1 cellular context compared by ENCODE assay signal in the genomic region with DNA sequence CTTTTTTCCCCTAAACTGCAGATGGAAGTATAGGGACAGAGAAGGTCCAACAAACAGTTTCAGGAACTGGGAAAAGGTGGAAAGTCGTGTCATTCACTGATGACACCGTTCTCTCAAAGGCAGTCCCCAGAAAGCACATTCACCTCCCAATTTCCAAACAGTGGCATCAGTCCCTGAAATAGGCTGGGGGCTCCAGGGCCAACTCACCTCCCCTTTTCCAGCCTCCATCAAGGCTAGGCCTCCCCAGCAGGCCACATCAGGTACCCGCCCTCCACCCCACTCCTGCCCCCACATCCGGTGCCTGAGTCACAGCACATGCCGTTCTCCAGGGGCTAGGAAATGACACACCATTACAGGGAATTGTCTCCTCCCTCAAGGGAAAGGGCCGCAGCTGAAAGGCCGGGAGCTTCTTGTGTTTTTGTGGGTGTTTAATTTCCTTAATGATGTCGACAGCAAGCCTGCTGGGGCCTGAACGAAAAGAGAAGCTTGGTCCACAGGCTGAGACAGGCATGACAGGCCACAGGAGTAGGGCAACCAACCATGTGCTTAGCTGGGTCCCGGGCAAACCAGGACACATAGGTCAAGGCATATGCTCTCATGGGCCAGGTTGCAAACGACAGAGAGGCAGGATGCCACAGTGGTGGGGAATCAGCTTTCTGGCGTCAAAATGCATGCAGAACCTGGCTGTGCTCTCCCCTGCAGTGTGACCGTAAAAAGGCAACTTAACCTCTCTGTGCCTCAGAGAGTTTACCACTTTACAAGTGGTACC.
TF ChIP-seq lines count a peak whose summit lies in the region.

No MANE protein-coding gene starts in this region.

TF ChIP-seq in liver, 16 proteins besides CTCF, POLR2A, EP300 and RAD21 (continued from another document):
- TF ChIP-seq, protein P1, sequence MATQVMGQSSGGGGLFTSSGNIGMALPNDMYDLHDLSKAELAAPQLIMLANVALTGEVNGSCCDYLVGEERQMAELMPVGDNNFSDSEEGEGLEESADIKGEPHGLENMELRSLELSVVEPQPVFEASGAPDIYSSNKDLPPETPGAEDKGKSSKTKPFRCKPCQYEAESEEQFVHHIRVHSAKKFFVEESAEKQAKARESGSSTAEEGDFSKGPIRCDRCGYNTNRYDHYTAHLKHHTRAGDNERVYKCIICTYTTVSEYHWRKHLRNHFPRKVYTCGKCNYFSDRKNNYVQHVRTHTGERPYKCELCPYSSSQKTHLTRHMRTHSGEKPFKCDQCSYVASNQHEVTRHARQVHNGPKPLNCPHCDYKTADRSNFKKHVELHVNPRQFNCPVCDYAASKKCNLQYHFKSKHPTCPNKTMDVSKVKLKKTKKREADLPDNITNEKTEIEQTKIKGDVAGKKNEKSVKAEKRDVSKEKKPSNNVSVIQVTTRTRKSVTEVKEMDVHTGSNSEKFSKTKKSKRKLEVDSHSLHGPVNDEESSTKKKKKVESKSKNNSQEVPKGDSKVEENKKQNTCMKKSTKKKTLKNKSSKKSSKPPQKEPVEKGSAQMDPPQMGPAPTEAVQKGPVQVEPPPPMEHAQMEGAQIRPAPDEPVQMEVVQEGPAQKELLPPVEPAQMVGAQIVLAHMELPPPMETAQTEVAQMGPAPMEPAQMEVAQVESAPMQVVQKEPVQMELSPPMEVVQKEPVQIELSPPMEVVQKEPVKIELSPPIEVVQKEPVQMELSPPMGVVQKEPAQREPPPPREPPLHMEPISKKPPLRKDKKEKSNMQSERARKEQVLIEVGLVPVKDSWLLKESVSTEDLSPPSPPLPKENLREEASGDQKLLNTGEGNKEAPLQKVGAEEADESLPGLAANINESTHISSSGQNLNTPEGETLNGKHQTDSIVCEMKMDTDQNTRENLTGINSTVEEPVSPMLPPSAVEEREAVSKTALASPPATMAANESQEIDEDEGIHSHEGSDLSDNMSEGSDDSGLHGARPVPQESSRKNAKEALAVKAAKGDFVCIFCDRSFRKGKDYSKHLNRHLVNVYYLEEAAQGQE (IDR thresholded peaks at IDR 0.05) = no peak
- TF ChIP-seq SP1 (IDR thresholded peaks at IDR 0.05) = peak; percentile 84
- TF ChIP-seq RXRA (IDR thresholded peaks at IDR 0.05) = peak; percentile 37 to 38
- TF ChIP-seq EGR1 (IDR thresholded peaks at IDR 0.05; ENCODE audit: low read depth in 2 of 2) = no peak
- no peak for TF ChIP-seq HNF4G (IDR thresholded peaks at IDR 0.05)
- TF ChIP-seq FOXA2 (IDR thresholded peaks at IDR 0.05) = no peak
- peak; percentile 83 to 90 for TF ChIP-seq JUND (IDR thresholded peaks at IDR 0.05)
- peak; percentile 46 for TF ChIP-seq YY1 (IDR thresholded peaks at IDR 0.05)
